In the genomic region with DNA sequence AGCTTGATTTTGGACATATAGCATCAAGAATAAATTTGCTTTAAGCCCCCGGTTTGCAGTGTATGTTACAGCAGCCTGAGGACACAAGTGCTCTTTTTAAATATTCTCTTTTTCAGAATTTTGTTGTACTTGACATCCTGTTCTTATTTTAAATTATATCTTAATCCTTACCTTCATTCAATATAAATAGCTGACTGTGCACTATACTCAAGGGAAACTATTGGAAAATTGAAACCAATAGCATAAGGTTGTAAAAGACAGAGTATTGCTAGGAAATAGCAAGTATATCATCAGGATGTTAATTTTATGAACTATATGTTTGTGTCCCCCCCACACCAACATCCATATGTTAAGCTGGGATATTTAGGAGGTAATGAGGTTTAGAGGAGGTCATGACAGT, we compare ENCODE assay signal across 1 cellular context.
TF ChIP-seq lines count a peak whose summit lies in the region.

No MANE protein-coding gene starts in this region.

TF ChIP-seq in HepG2, 621 proteins besides CTCF, POLR2A, EP300 and RAD21:
- TF ChIP-seq, protein P1, sequence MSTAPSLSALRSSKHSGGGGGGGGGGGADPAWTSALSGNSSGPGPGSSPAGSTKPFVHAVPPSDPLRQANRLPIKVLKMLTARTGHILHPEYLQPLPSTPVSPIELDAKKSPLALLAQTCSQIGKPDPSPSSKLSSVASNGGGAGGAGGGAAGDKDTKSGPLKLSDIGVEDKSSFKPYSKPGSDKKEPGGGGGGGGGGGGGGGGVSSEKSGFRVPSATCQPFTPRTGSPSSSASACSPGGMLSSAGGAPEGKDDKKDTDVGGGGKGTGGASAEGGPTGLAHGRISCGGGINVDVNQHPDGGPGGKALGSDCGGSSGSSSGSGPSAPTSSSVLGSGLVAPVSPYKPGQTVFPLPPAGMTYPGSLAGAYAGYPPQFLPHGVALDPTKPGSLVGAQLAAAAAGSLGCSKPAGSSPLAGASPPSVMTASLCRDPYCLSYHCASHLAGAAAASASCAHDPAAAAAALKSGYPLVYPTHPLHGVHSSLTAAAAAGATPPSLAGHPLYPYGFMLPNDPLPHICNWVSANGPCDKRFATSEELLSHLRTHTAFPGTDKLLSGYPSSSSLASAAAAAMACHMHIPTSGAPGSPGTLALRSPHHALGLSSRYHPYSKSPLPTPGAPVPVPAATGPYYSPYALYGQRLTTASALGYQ (CRISPR knock-in tag; IDR thresholded peaks at IDR 0.05), result no peak
- TF ChIP-seq MAFF (IDR thresholded peaks at IDR 0.05; ENCODE audit: low read depth, low read length), result peak; percentile 88
- peak; percentile 81 to 92 for TF ChIP-seq MAFK (conservative IDR thresholded peaks at IDR 0.05 in 1 of 2, IDR thresholded peaks at IDR 0.05 in 1 of 2; ENCODE audit: low read length in 2 of 2)
- no peak for TF ChIP-seq ZNF296 (CRISPR knock-in tag; conservative IDR thresholded peaks at IDR 0.05)
